In genomic region chr5:177403194-177403825, GRCh38 we compare ENCODE assay signal across 6 cellular contexts. TPM values are rescaled to one million over a fixed set of nuclear protein-coding genes. Genes with fewer than 3 reads are reported as not detected.
A peak's percentile ranks its signal among the peaks of the same experiment; 100 is the strongest.
DNase-seq lines count a peak whose midpoint lies in the region; FAIRE-seq and TF ChIP-seq lines count a peak whose summit lies in the region.

No MANE protein-coding gene starts in this region.

- H3K27me3 ChIP-seq in MM.1S (replicated peaks; ENCODE audit: insufficient read depth, low read length) (peaks cover 25% of the 10 kb centered on the region), astrocyte (ENCODE audit: insufficient read depth, low read length) (peaks cover 38% of the 10 kb centered on the region)

- no peaks in the 10 kb centered on the region for H3K4me1 Mint-ChIP-seq in astrocyte (ENCODE audit: low read depth, unreplicated experiment)
- peaks cover 11% of the 10 kb centered on the region for H3K4me1 Mint-ChIP-seq in nephron

- H3K9me3 Mint-ChIP-seq in astrocyte (ENCODE audit: unreplicated experiment) (no peaks in the 10 kb centered on the region), nephron (no peaks in the 10 kb centered on the region)

- H3K9me3 ChIP-seq in MM.1S (replicated peaks; ENCODE audit: insufficient read depth, low read length) (no peaks in the 10 kb centered on the region), astrocyte (ENCODE audit: insufficient read depth, low read depth, low read length) (no peaks in the 10 kb centered on the region)

- H3K4me3 Mint-ChIP-seq in astrocyte (ENCODE audit: unreplicated experiment) (peak overlapping the region; percentile 84), nephron (peak overlapping the region; percentile 85 to 87 (median 86))

- H3K27ac Mint-ChIP-seq in astrocyte (ENCODE audit: unreplicated experiment) (no peak overlapping the region), nephron (peak overlapping the region in 1 of 3 experiments; percentile 69)

- peak overlapping the region; percentile 96 for H3K27ac ChIP-seq in 22Rv1
- peak overlapping the region; percentile 48; the same call in 1 of the 2 replicates for H3K27ac ChIP-seq in MM.1S (ENCODE audit: low read length)
- no peak overlapping the region for H3K27ac ChIP-seq in astrocyte (ENCODE audit: low read depth, low read length)
- no peak overlapping the region for H3K27ac ChIP-seq in substantia nigra (ENCODE audit: low read depth, low read length, poor library complexity, severe bottlenecking)

- H3K9ac ChIP-seq in MM.1S (ENCODE audit: low read length) (peak overlapping the region; percentile 82), astrocyte (ENCODE audit: low read length) (peak overlapping the region; percentile 60)

- H3K36me3 ChIP-seq in MM.1S (replicated peaks; ENCODE audit: insufficient read depth, low read length) (no peaks in the 10 kb centered on the region), astrocyte (ENCODE audit: insufficient read depth, low read length) (no peaks in the 10 kb centered on the region)

- DNase-seq in GM19238 (ENCODE audit: insufficient read length, low spot score) (peak; percentile 52), MM.1S (peak; percentile 37), astrocyte (ENCODE audit: low read depth) (no peak), substantia nigra (lab: John Stamatoyannopoulos, UW) (no peak)

- peak overlapping the region; percentile 96 for H2AFZ ChIP-seq in MM.1S (ENCODE audit: low read length)
- peak overlapping the region; percentile 96 for H2AFZ ChIP-seq in astrocyte (ENCODE audit: low read depth, low read length)

- no peaks in the 10 kb centered on the region for H3K36me3 Mint-ChIP-seq in astrocyte (ENCODE audit: low read depth, unreplicated experiment)
- no peaks in the 10 kb centered on the region for H3K36me3 Mint-ChIP-seq in nephron (ENCODE audit: low read depth)

- TF ChIP-seq CTCF in 22Rv1 (IDR thresholded peaks at IDR 0.05) (no peak), MM.1S (IDR thresholded peaks at IDR 0.05; ENCODE audit: low read length) (no peak), astrocyte (IDR thresholded peaks at IDR 0.05; ENCODE audit: insufficient read depth, low read depth, low read length) (no peak), nephron (IDR thresholded peaks at IDR 0.05; ENCODE audit: unreplicated experiment in 3 of 3) (no peak)

- no peaks in the 10 kb centered on the region for H3K9me2 ChIP-seq in MM.1S (replicated peaks; ENCODE audit: insufficient read depth, low read length)

- H3K4me2 ChIP-seq in MM.1S (ENCODE audit: low read depth, low read length) (peak overlapping the region; percentile 100), astrocyte (ENCODE audit: low read length) (peak overlapping the region; percentile 99)

- H3K79me2 ChIP-seq in MM.1S (ENCODE audit: low read length) (no peaks in the 10 kb centered on the region), astrocyte (ENCODE audit: insufficient read depth, low read length) (no peaks in the 10 kb centered on the region)

- H3K4me1 ChIP-seq in MM.1S (ENCODE audit: low read length) (peaks cover 17% of the 10 kb centered on the region), astrocyte (ENCODE audit: insufficient read depth, low read length) (peaks cover 30% of the 10 kb centered on the region)

- no peak for FAIRE-seq in astrocyte (lab: Jason Lieb, UNC)

- H3K4me3 ChIP-seq in MM.1S (ENCODE audit: low read length) (peak overlapping the region; percentile 78), astrocyte (ENCODE audit: insufficient read depth, low read depth, low read length) (peak overlapping the region; percentile 56)

- peaks cover 9% of the 10 kb centered on the region; the same call in 1 of the 2 replicates for H3F3A ChIP-seq in MM.1S (ENCODE audit: insufficient read depth, low read length)

- peaks cover 53% of the 10 kb centered on the region for H3K27me3 Mint-ChIP-seq in astrocyte (ENCODE audit: low read depth, unreplicated experiment)
- peaks cover 65% of the 10 kb centered on the region for H3K27me3 Mint-ChIP-seq in nephron (ENCODE audit: low read depth)

- H4K20me1 ChIP-seq in MM.1S (ENCODE audit: insufficient read depth, low read length), result no peaks in the 10 kb centered on the region
- H4K20me1 ChIP-seq in astrocyte (ENCODE audit: insufficient read depth, low read length), result no peaks in the 10 kb centered on the region

RNA-seq across cellular contexts. Expression of gene PFN3, which starts 2.8 kb away (rescaled TPM):
- total RNA-seq in astrocyte, result not detected in 2 replicates

RNA-seq across cellular contexts. Expression of gene F12, which starts 6.1 kb away (rescaled TPM):
- 2.8 and 3.0 TPM in 2 replicates for total RNA-seq in astrocyte

RNA-seq across cellular contexts. Expression of gene SLC34A1, which starts 19.1 kb away (rescaled TPM):
- not detected in 2 replicates for total RNA-seq in astrocyte

RNA-seq across cellular contexts. Expression of gene GRK6, which starts 23.2 kb away (rescaled TPM):
- 19.7 and 25.9 TPM in 2 replicates for total RNA-seq in astrocyte

RNA-seq across cellular contexts. Expression of gene PRR7, which starts 43.3 kb away (rescaled TPM):
- total RNA-seq in astrocyte, result 9.9 TPM in 2 replicates

Comparison
In these comparisons a context has a peak if more than half of its experiments do, and no peak if none do; other contexts are left out.
1. H3K27ac ChIP-seq: peak in 22Rv1 (single experiment) and MM.1S (single experiment); none in astrocyte (single experiment) and substantia nigra (single experiment).
2. DNase-seq: peak in GM19238 (single experiment) and MM.1S (single experiment); none in astrocyte (single experiment) and substantia nigra (0 of 49).